ENCODE assay signal across 29 cellular contexts in genomic region chr5:110965773-110966581, GRCh38.
DNase-seq lines count a peak whose midpoint lies in the region; ATAC-seq and TF ChIP-seq lines count a peak whose summit lies in the region.
"Had no signal": no experiment of that assay in that cellular context is flagged by ENCODE, and none has a peak within 500 bp of the region (broad histone marks: within the 10 kb centered on the region; RNA-seq: fewer than 3 reads in every experiment).

No MANE protein-coding gene starts in this region.

- peak overlapping the region; percentile 76 for H3K27ac ChIP-seq in RWPE2 (ENCODE audit: poor library complexity, severe bottlenecking)
- peak overlapping the region; percentile 79 for H3K27ac ChIP-seq in epithelial cell of prostate
- H3K27ac ChIP-seq in CD4-positive, alpha-beta T cell (ENCODE audit: low read depth, low read length): no peak overlapping the region
- H3K27ac ChIP-seq: heart right ventricle, prostate gland, tibial artery had no signal

- intact Hi-C loops in left colon (cut with DNase I, micrococcal nuclease): no loop called here
- intact Hi-C loops in CD4-positive, alpha-beta T cell (cut with DNase I, micrococcal nuclease): no loop called here

- no peaks in the 10 kb centered on the region for H3K27me3 Mint-ChIP-seq in mesothelial cell of epicardium (ENCODE audit: low read depth)
- H3K27me3 Mint-ChIP-seq in CD4-positive, alpha-beta T cell: peaks cover 11% of the 10 kb centered on the region
- H3K27me3 Mint-ChIP-seq: activated CD4-positive, alpha-beta memory T cell treated with anti-CD3 and anti-CD28 coated beads, Interleukin-2, amount 10 ng/mL, durations not matched to agents 7 days and 5 days; B cell; memory B cell had no signal

- H3K9me3 ChIP-seq in RWPE2 (ENCODE audit: severe bottlenecking): no peaks in the 10 kb centered on the region
- H3K9me3 ChIP-seq in CD4-positive, alpha-beta T cell (ENCODE audit: control insufficient read depth, low read length): no peaks in the 10 kb centered on the region
- H3K9me3 ChIP-seq: heart right ventricle, prostate gland, tibial artery had no signal

- peak overlapping the region; percentile 9 for H3K27ac Mint-ChIP-seq in mesothelial cell of epicardium
- H3K27ac Mint-ChIP-seq in CD4-positive, alpha-beta T cell: no peak overlapping the region
- H3K27ac Mint-ChIP-seq: activated CD4-positive, alpha-beta memory T cell treated with anti-CD3 and anti-CD28 coated beads, Interleukin-2, amount 10 ng/mL, durations not matched to agents 7 days and 5 days; activated T-helper 17 cell treated with anti-CD3 and anti-CD28 coated beads, Interleukin-2, amount 50 U/mL, for 72 hours; B cell; CD8-positive, alpha-beta memory T cell; memory B cell; stimulated activated naive CD8-positive, alpha-beta T cell treated with anti-CD3 and anti-CD28 coated beads, Interleukin-15, Interleukin-2, amounts not matched to agents 100 ng/mL and 50 ng/mL, for 24 hours; T-helper 1 cell treated with Interleukin-12 subunit alpha and Interleukin-12 subunit beta and Interleukin-4 antibody, amounts not matched to agents 30 μg/mL and 1 μg/mL, for 36 hours had no signal

- H3K4me1 ChIP-seq in RWPE2 (ENCODE audit: insufficient read depth, poor library complexity, severe bottlenecking): peaks cover 41% of the 10 kb centered on the region
- H3K4me1 ChIP-seq: prostate gland had no signal

- POLR2A ChIA-PET in CD4-positive, alpha-beta T cell (lab: Charles Lee): no interaction called here

- DNase-seq in AG09309 (ENCODE audit: low read depth) (peak; percentile 29), RWPE2 (ENCODE audit: low spot score) (no peak), epithelial cell of prostate (ENCODE audit: low read depth, low spot score) (peak; percentile 87), mesothelial cell of epicardium (ENCODE audit: low spot score in 2 of 2, unreplicated experiment in 2 of 2) (no peak), left colon (no peak)
- DNase-seq in CD4-positive, alpha-beta T cell: no peak
- DNase-seq: activated CD4-positive, alpha-beta memory T cell treated with anti-CD3 and anti-CD28 coated beads, Interleukin-2, amount 10 ng/mL, durations not matched to agents 7 days and 5 days; activated CD4-positive, alpha-beta T cell treated with anti-CD3 and anti-CD28 coated beads for 1 hour; activated CD8-positive, alpha-beta memory T cell treated with anti-CD3 and anti-CD28 coated beads, Interleukin-2, amount 50 U/mL, for 48 hours; activated naive CD4-positive, alpha-beta T cell treated with anti-CD3 and anti-CD28 coated beads, Interleukin-2, amount 50 U/mL, for 16 hours; CD8-positive, alpha-beta memory T cell; central memory CD4-positive, alpha-beta T cell; dermis blood vessel endothelial cell; DMS153; heart right ventricle; NCI-H1092 treated with DMSO at 0.1 percent for 48 hours; NCI-H187 treated with DMSO at 0.1 percent for 48 hours; NCI-H2171 treated with DMSO at 0.1 percent for 48 hours; NCI-H524 treated with DMSO at 0.1 percent for 48 hours; stimulated activated CD4-positive, alpha-beta T cell treated with anti-CD3 and anti-CD28 coated beads, Interleukin-15, amount 100 ng/mL, for 24 hours; tibial artery had no signal

- peaks cover under 1% of the 10 kb centered on the region for H3K9me3 Mint-ChIP-seq in mesothelial cell of epicardium
- H3K9me3 Mint-ChIP-seq in CD4-positive, alpha-beta T cell: no peaks in the 10 kb centered on the region
- H3K9me3 Mint-ChIP-seq: activated CD4-positive, alpha-beta memory T cell treated with anti-CD3 and anti-CD28 coated beads, Interleukin-2, amount 10 ng/mL, durations not matched to agents 7 days and 5 days; activated T-helper 17 cell treated with anti-CD3 and anti-CD28 coated beads, Interleukin-2, amount 50 U/mL, for 72 hours; stimulated activated naive CD8-positive, alpha-beta T cell treated with anti-CD3 and anti-CD28 coated beads, Interleukin-15, Interleukin-2, amounts not matched to agents 100 ng/mL and 50 ng/mL, for 24 hours had no signal

- no peaks in the 10 kb centered on the region for H3K27me3 ChIP-seq in RWPE2 (ENCODE audit: insufficient read depth, poor library complexity, severe bottlenecking)
- H3K27me3 ChIP-seq in CD4-positive, alpha-beta T cell (ENCODE audit: control insufficient read depth, insufficient read depth, low read length): no peaks in the 10 kb centered on the region
- H3K27me3 ChIP-seq: heart right ventricle, tibial artery had no signal

- TF ChIP-seq CTCF in AG09309 (IDR thresholded peaks at IDR 0.05; ENCODE audit: control insufficient read depth, insufficient read depth, low read depth, low read length, missing control alignments) (no peak), RWPE2 (IDR thresholded peaks at IDR 0.05; ENCODE audit: poor library complexity, severe bottlenecking) (no peak), mesothelial cell of epicardium (IDR thresholded peaks at IDR 0.05; ENCODE audit: unreplicated experiment) (no peak)
- TF ChIP-seq CTCF in CD4-positive, alpha-beta T cell (IDR thresholded peaks at IDR 0.05): no peak

- H3K4me3 ChIP-seq in AG09309 (ENCODE audit: control insufficient read depth, low read depth, low read length): no peak overlapping the region
- H3K4me3 ChIP-seq in RWPE2 (ENCODE audit: severe bottlenecking): no peak overlapping the region
- H3K4me3 ChIP-seq: heart right ventricle, prostate gland, tibial artery had no signal

- no peaks in the 10 kb centered on the region for H3K36me3 ChIP-seq in RWPE2 (ENCODE audit: low read depth)
- H3K36me3 ChIP-seq: heart right ventricle, prostate gland, tibial artery had no signal

- H3K36me3 Mint-ChIP-seq in mesothelial cell of epicardium: no peaks in the 10 kb centered on the region
- no peaks in the 10 kb centered on the region for H3K36me3 Mint-ChIP-seq in CD4-positive, alpha-beta T cell (ENCODE audit: low read depth)
- H3K36me3 Mint-ChIP-seq: CD8-positive, alpha-beta memory T cell; memory B cell had no signal

- peaks cover 16% of the 10 kb centered on the region for H3K4me1 Mint-ChIP-seq in mesothelial cell of epicardium
- no peaks in the 10 kb centered on the region for H3K4me1 Mint-ChIP-seq in CD4-positive, alpha-beta T cell (ENCODE audit: low read depth)
- H3K4me1 Mint-ChIP-seq: activated CD4-positive, alpha-beta memory T cell treated with anti-CD3 and anti-CD28 coated beads, Interleukin-2, amount 10 ng/mL, durations not matched to agents 7 days and 5 days; activated T-helper 17 cell treated with anti-CD3 and anti-CD28 coated beads, Interleukin-2, amount 50 U/mL, for 72 hours; B cell; CD8-positive, alpha-beta memory T cell; memory B cell had no signal

- CTCF ChIA-PET in CD4-positive, alpha-beta T cell (lab: Charles Lee): no interaction called here

- H3K4me3 Mint-ChIP-seq in mesothelial cell of epicardium: no peak overlapping the region
- no peak overlapping the region for H3K4me3 Mint-ChIP-seq in CD4-positive, alpha-beta T cell
- H3K4me3 Mint-ChIP-seq: activated CD4-positive, alpha-beta memory T cell treated with anti-CD3 and anti-CD28 coated beads, Interleukin-2, amount 10 ng/mL, durations not matched to agents 7 days and 5 days; activated T-helper 17 cell treated with anti-CD3 and anti-CD28 coated beads, Interleukin-2, amount 50 U/mL, for 72 hours; B cell; CD8-positive, alpha-beta memory T cell; memory B cell; stimulated activated naive CD8-positive, alpha-beta T cell treated with anti-CD3 and anti-CD28 coated beads, Interleukin-15, Interleukin-2, amounts not matched to agents 100 ng/mL and 50 ng/mL, for 24 hours; T-helper 1 cell treated with Interleukin-12 subunit alpha and Interleukin-12 subunit beta and Interleukin-4 antibody, amounts not matched to agents 30 μg/mL and 1 μg/mL, for 36 hours had no signal

- ATAC-seq in RWPE2 (ENCODE audit: low read depth) (peak; percentile 64), HG03439 (IDR thresholded peaks at IDR 0.05; ENCODE audit: unreplicated experiment) (no peak), GM21447 (IDR thresholded peaks at IDR 0.05; ENCODE audit: unreplicated experiment) (no peak), left colon (no peak)
- no peak for ATAC-seq in CD4-positive, alpha-beta T cell (ENCODE audit: poor library complexity)
- ATAC-seq: activated T-helper 17 cell treated with anti-CD3 and anti-CD28 coated beads, Interleukin-2, amount 50 U/mL, for 72 hours had no signal

Comparison
In these comparisons a context has a peak if more than half of its experiments do, and no peak if none do; other contexts are left out.
1. DNase-seq: peak in AG09309 (single experiment) and epithelial cell of prostate (single experiment); none in RWPE2 (single experiment), mesothelial cell of epicardium (0 of 2), left colon (0 of 2) and CD4-positive, alpha-beta T cell (0 of 10).